Comparison of ENCODE assay signal across 8 cellular contexts in the genomic region with DNA sequence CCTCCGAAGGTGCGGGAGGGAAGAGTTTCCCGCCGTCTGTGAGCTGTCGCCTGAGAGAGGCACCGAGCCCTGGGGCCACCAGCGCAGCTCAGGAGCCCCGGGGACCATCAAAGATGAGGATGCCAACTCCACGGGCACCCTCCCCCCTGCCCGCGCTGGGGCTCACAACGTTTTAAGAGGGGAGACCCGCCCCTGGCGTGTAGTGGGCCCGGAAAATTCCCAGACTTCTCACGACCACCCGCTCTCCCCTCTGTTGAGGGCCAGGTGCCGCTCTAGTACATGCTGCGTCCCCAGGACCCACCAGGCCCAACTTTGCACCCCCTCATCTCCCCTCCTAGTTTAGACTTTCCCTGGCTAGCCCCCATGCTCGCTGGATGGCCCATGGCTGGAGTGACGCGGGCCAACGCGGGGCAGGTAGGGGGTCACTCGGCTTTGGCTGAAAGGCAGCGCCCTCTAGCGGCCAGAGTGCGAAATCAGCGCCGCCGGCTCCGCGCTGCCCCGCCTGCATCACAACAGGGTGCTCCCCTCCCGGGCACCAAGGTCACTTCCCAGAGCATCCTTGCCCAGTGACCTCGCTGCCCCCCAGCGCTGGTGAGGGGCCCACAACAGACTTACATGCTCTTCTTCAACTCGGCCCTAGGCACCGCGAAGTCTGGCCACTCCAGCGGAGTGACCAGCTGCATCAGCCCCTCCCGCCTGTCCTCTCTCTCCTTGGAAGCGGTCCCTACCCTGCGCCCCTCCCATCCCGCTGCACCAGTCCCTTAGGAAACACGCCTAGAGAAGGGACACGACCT. TPM values are rescaled to one million over a fixed set of nuclear protein-coding genes. Genes with fewer than 3 reads are reported as not detected.
DNase-seq lines count a peak whose midpoint lies in the region; ATAC-seq and TF ChIP-seq lines count a peak whose summit lies in the region.

No MANE protein-coding gene starts in this region.

- H3K79me2 ChIP-seq in SK-N-SH (ENCODE audit: insufficient read depth): no peaks in the 10 kb centered on the region
- H3K79me2 ChIP-seq in parathyroid adenoma: no peaks in the 10 kb centered on the region

- ATAC-seq in GM18861 (IDR thresholded peaks at IDR 0.05; ENCODE audit: unreplicated experiment) (peak; percentile 49), Right ventricle myocardium superior (ENCODE audit: poor library complexity) (peak; percentile 96)

- TF ChIP-seq EP300 in SK-N-SH (IDR thresholded peaks at IDR 0.05; ENCODE audit: borderline replicate concordance in 1 of 2, low read depth in 1 of 2, low read length in 1 of 2): no peak

- CTCF ChIA-PET in SK-N-SH (lab: Yijun Ruan, JAX): interaction anchor here (0.5 to 4.2 kb wide), 29 partner anchors 8 to 124 kb away, joined by 3 to 70 read pairs (median 4); a partner anchor contains a TSS

- H3K9ac ChIP-seq in SK-N-SH (no peak overlapping the region), parathyroid adenoma (no peak overlapping the region)

- H3K9me2 ChIP-seq in SK-N-SH: no peaks in the 10 kb centered on the region; the same call in 1 of the 2 replicates

- intact Hi-C loops in Right ventricle myocardium superior (cut with DNase I) (no loop called here), tibial artery (cut with DNase I; ENCODE audit: low total_unique reads) (no loop called here)

- no peaks in the 10 kb centered on the region for H3K27me3 ChIP-seq in SK-N-SH (ENCODE audit: insufficient read depth)
- H3K27me3 ChIP-seq in parathyroid adenoma (ENCODE audit: control insufficient read depth, insufficient read depth, low read length): no peaks in the 10 kb centered on the region
- no peaks in the 10 kb centered on the region for H3K27me3 ChIP-seq in tibial artery

- H3K27ac ChIP-seq in SK-N-SH (ENCODE audit: low read depth in 2 of 2, low read length in 1 of 2) (no peak overlapping the region), parathyroid adenoma (no peak overlapping the region), tibial artery (no peak overlapping the region)

- POLR2A ChIA-PET in SK-N-SH (lab: Yijun Ruan, JAX): no interaction called here

- H2AFZ ChIP-seq in SK-N-SH (ENCODE audit: low read depth) (peak overlapping the region; percentile 27; the same call in 1 of the 2 replicates), parathyroid adenoma (peak overlapping the region; percentile 78)

- H3K4me2 ChIP-seq in SK-N-SH (peak overlapping the region; percentile 56), parathyroid adenoma (ENCODE audit: low read length) (no peak overlapping the region)

- H3K4me3 ChIP-seq in SK-N-SH (ENCODE audit: low read depth in 2 of 2, low read length in 1 of 2): peak overlapping the region; percentile 39 to 56
- no peak overlapping the region for H3K4me3 ChIP-seq in parathyroid adenoma (ENCODE audit: low read depth, low read length)
- peak overlapping the region; percentile 32 to 49 for H3K4me3 ChIP-seq in tibial artery

- no peaks in the 10 kb centered on the region; the same call in 1 of the 2 replicates for H3K9me3 ChIP-seq in SK-N-SH
- no peaks in the 10 kb centered on the region for H3K9me3 ChIP-seq in parathyroid adenoma (ENCODE audit: control insufficient read depth, low read length)
- no peaks in the 10 kb centered on the region for H3K9me3 ChIP-seq in tibial artery

- 33% methylated on average over 23 of the region's 47 CpGs for WGBS in SK-N-SH (ENCODE audit: low lambda C conversion rate)

- H3F3A ChIP-seq in SK-N-SH (replicated peaks; ENCODE audit: insufficient read depth): peaks cover 8% of the 10 kb centered on the region

- H4K20me1 ChIP-seq in SK-N-SH (ENCODE audit: insufficient read depth): no peaks in the 10 kb centered on the region

- H3K36me3 ChIP-seq in SK-N-SH (replicated peaks in 1 of 2; ENCODE audit: control insufficient read depth in 1 of 2, insufficient read depth in 2 of 2, low read length in 1 of 2) (no peaks in the 10 kb centered on the region), parathyroid adenoma (ENCODE audit: control insufficient read depth, insufficient read depth, low read length) (no peaks in the 10 kb centered on the region), tibial artery (no peaks in the 10 kb centered on the region)

- peak; percentile 77 for DNase-seq in AG08395 (ENCODE audit: low spot score)
- DNase-seq in HuH-7 (ENCODE audit: low spot score): peak; percentile 76
- peak; percentile 88 for DNase-seq in SK-N-SH
- DNase-seq in activated naive CD4-positive, alpha-beta T cell treated with anti-CD3 and anti-CD28 coated beads, Interleukin-2, amount 50 U/mL, for 16 hours: peak; percentile 67
- peak; percentile 83 for DNase-seq in Right ventricle myocardium superior
- DNase-seq in tibial artery: peak; percentile 45 to 79

- H3K4me1 ChIP-seq in SK-N-SH (ENCODE audit: control insufficient read depth in 1 of 2, insufficient read depth in 2 of 2, low read depth in 1 of 2, low read length in 1 of 2) (peaks cover 0 to 17% of the 10 kb centered on the region in 2 experiments; a peak in 1 of 4 replicates), parathyroid adenoma (no peaks in the 10 kb centered on the region), tibial artery (peaks cover 0 to 16% (median 10%) of the 10 kb centered on the region in 4 donors)

- peak; percentile 76 for TF ChIP-seq RAD21 in SK-N-SH (IDR thresholded peaks at IDR 0.05; ENCODE audit: low read length)

- TF ChIP-seq CTCF in SK-N-SH (IDR thresholded peaks at IDR 0.05) (peak; percentile 88), parathyroid adenoma (IDR thresholded peaks at IDR 0.05) (peak; percentile 83), tibial artery (IDR thresholded peaks at IDR 0.05) (peak; percentile 84 to 90)

TF ChIP-seq in SK-N-SH, 30 proteins besides CTCF, POLR2A, EP300 and RAD21:
- no peak for TF ChIP-seq YY1 (IDR thresholded peaks at IDR 0.05; ENCODE audit: low read depth)
- peak; percentile 70 for TF ChIP-seq SMC3 (IDR thresholded peaks at IDR 0.05; ENCODE audit: low read depth, low read length)

RNA-seq across cellular contexts. Expression of a gene that starts 1.8 kb away (rescaled TPM):
- polyA plus RNA-seq in SK-N-SH (2012; rRNA removed): not detected in 2 replicates
- polyA plus RNA-seq in SK-N-SH (2012; cell fraction: cytosol; rRNA removed): not detected in 2 replicates
- polyA plus RNA-seq in SK-N-SH (2012; cell fraction: nucleus; rRNA removed): not detected in 2 replicates
- not detected for total RNA-seq in Right ventricle myocardium superior

RNA-seq across cellular contexts. Expression of a gene that starts 13.9 kb away (rescaled TPM):
- polyA plus RNA-seq in SK-N-SH (2012; rRNA removed): 0.16 and 0.24 TPM in 2 replicates
- 0.29 and 0.33 TPM in 2 replicates for polyA plus RNA-seq in SK-N-SH (2012; cell fraction: cytosol; rRNA removed)
- polyA plus RNA-seq in SK-N-SH (2012; cell fraction: nucleus; rRNA removed): 0.56 and 0.67 TPM in 2 replicates
- not detected for total RNA-seq in Right ventricle myocardium superior
